Comparison of ENCODE assay signal across 8 cellular contexts in genomic region chr10:72320676-72321247, GRCh38. TPM values are rescaled to one million over a fixed set of nuclear protein-coding genes. Genes with fewer than 3 reads are reported as not detected.
DNase-seq lines count a peak whose midpoint lies in the region; ATAC-seq and TF ChIP-seq lines count a peak whose summit lies in the region.

No MANE protein-coding gene starts in this region.

- H3K36me3 Mint-ChIP-seq in CD4-positive, alpha-beta T cell (ENCODE audit: low read depth), result no peaks in the 10 kb centered on the region
- no peaks in the 10 kb centered on the region for H3K36me3 Mint-ChIP-seq in mesothelial cell of epicardium

- peak overlapping the region; percentile 91 for H3K27ac Mint-ChIP-seq in CD4-positive, alpha-beta T cell
- H3K27ac Mint-ChIP-seq in mesothelial cell of epicardium, result peak overlapping the region; percentile 97

- peak in 6 of 10 experiments; percentile 32 to 64 (median 44) for DNase-seq in CD4-positive, alpha-beta T cell
- DNase-seq in GM19240 (ENCODE audit: insufficient read length, low spot score) (peak; percentile 82), NCI-H510A treated with DMSO at 0.1 percent for 48 hours (lab: John Stamatoyannopoulos, UW) (peak; percentile 64), mesothelial cell of epicardium (ENCODE audit: low spot score in 2 of 2, unreplicated experiment in 2 of 2) (no peak), stromal cell of bone marrow (ENCODE audit: low read depth) (peak; percentile 98)
- peak; percentile 85 for DNase-seq in activated CD4-positive, alpha-beta T cell treated with anti-CD3 and anti-CD28 coated beads for 48 hours

- intact Hi-C loops in CD4-positive, alpha-beta T cell (cut with DNase I, micrococcal nuclease), result loop anchor here in 1 of 2 experiments (1.0 kb wide), 3 partner anchors 11 to 23 kb away; no protein-coding TSS in a partner anchor

- H3K27ac ChIP-seq in CD4-positive, alpha-beta T cell (ENCODE audit: low read depth, low read length), result peak overlapping the region; percentile 95
- peak overlapping the region; percentile 77 for H3K27ac ChIP-seq in ectodermal cell (ENCODE audit: insufficient read depth, low read depth, low read length, poor library complexity, severe bottlenecking)

- TF ChIP-seq CTCF in CD4-positive, alpha-beta T cell (IDR thresholded peaks at IDR 0.05), result no peak
- TF ChIP-seq CTCF in mesothelial cell of epicardium (IDR thresholded peaks at IDR 0.05; ENCODE audit: unreplicated experiment), result no peak

- H3K4me1 ChIP-seq in ectodermal cell (ENCODE audit: control insufficient read depth, insufficient read depth, low read length), result peaks cover 44% of the 10 kb centered on the region

- no peak overlapping the region for H3K4me3 ChIP-seq in ectodermal cell (ENCODE audit: insufficient read depth, low read depth, low read length)

- H3K27me3 ChIP-seq in CD4-positive, alpha-beta T cell (ENCODE audit: control insufficient read depth, insufficient read depth, low read length), result no peaks in the 10 kb centered on the region
- H3K27me3 ChIP-seq in ectodermal cell (ENCODE audit: control insufficient read depth, insufficient read depth, low read length, poor library complexity, severe bottlenecking), result peaks cover 15% of the 10 kb centered on the region

- no peaks in the 10 kb centered on the region for H3K36me3 ChIP-seq in ectodermal cell (ENCODE audit: control insufficient read depth, insufficient read depth, low read length)

- CTCF ChIA-PET in CD4-positive, alpha-beta T cell (lab: Charles Lee), result interaction anchor here (0.9 to 2.9 kb wide), 9 partner anchors 11 to 98 kb away, joined by 3 to 11 read pairs (median 4); partner anchors contain the start of gene DDIT4

- H3K4me3 Mint-ChIP-seq in CD4-positive, alpha-beta T cell, result peak overlapping the region; percentile 57
- peak overlapping the region; percentile 57 for H3K4me3 Mint-ChIP-seq in mesothelial cell of epicardium

- H3K27me3 Mint-ChIP-seq in CD4-positive, alpha-beta T cell, result no peaks in the 10 kb centered on the region
- H3K27me3 Mint-ChIP-seq in mesothelial cell of epicardium (ENCODE audit: low read depth), result no peaks in the 10 kb centered on the region

- 41 to 47% methylated on average over 12 of the region's 12 CpGs for WGBS in ectodermal cell, 2 experiments

- no peaks in the 10 kb centered on the region for H3K9me3 Mint-ChIP-seq in CD4-positive, alpha-beta T cell
- H3K9me3 Mint-ChIP-seq in mesothelial cell of epicardium, result no peaks in the 10 kb centered on the region

- peak; percentile 17 for ATAC-seq in CD4-positive, alpha-beta T cell (ENCODE audit: poor library complexity)
- peak; percentile 59 for ATAC-seq in HG03280 (IDR thresholded peaks at IDR 0.05; ENCODE audit: unreplicated experiment)

- H3K4me1 Mint-ChIP-seq in CD4-positive, alpha-beta T cell (ENCODE audit: low read depth), result peaks cover 81% of the 10 kb centered on the region
- H3K4me1 Mint-ChIP-seq in mesothelial cell of epicardium, result peaks cover 46% of the 10 kb centered on the region

- POLR2A ChIA-PET in CD4-positive, alpha-beta T cell (lab: Charles Lee), result interaction anchor here (0.7 to 8.5 kb wide), 21 partner anchors 11 to 261 kb away, joined by 3 to 93 read pairs (median 5); partner anchors contain the start of genes ANAPC16, ASCC1, DDIT4 and SPOCK2

- no peaks in the 10 kb centered on the region for H3K9me3 ChIP-seq in CD4-positive, alpha-beta T cell (ENCODE audit: control insufficient read depth, low read length)
- H3K9me3 ChIP-seq in ectodermal cell (ENCODE audit: control insufficient read depth, low read length), result no peaks in the 10 kb centered on the region

RNA-seq across cellular contexts. Expression of gene DNAJB12, which starts 34.0 kb away (rescaled TPM):
- total RNA-seq in CD4-positive, alpha-beta T cell, result 10 to 100 TPM; 25.2 to 27.0 TPM
- polyA plus RNA-seq in ectodermal cell (2013, experiment 1 of 4), result 18.7 TPM
- 21.3 TPM for polyA plus RNA-seq in ectodermal cell (2013, experiment 2 of 4)
- 15.9 TPM for polyA plus RNA-seq in ectodermal cell (2013, experiment 3 of 4)
- 19.3 TPM for polyA plus RNA-seq in ectodermal cell (2013, experiment 4 of 4)
- 31.4 to 35.3 TPM (median 32.1 TPM) in 3 replicates for total RNA-seq in mesothelial cell of epicardium

RNA-seq across cellular contexts. Expression of gene DDIT4, which starts 47.0 kb away (rescaled TPM):
- total RNA-seq in CD4-positive, alpha-beta T cell, result 100 to 1,000 TPM; 427 to 436 TPM
- 134 TPM for polyA plus RNA-seq in ectodermal cell (2013, experiment 1 of 4)
- polyA plus RNA-seq in ectodermal cell (2013, experiment 2 of 4), result 102 TPM
- polyA plus RNA-seq in ectodermal cell (2013, experiment 3 of 4), result 101 TPM
- 107 TPM for polyA plus RNA-seq in ectodermal cell (2013, experiment 4 of 4)
- total RNA-seq in mesothelial cell of epicardium, result 61.6 to 62.5 TPM (median 61.9 TPM) in 3 replicates

Comparison
In these comparisons a context has a peak if more than half of its experiments do, and no peak if none do; other contexts are left out.
1. DNase-seq: peak in CD4-positive, alpha-beta T cell (6 of 10), GM19240 (single experiment), NCI-H510A treated with DMSO at 0.1 percent for 48 hours (single experiment), activated CD4-positive, alpha-beta T cell treated with anti-CD3 and anti-CD28 coated beads for 48 hours (single experiment) and stromal cell of bone marrow (single experiment); none in mesothelial cell of epicardium (0 of 2).